1 cellular context compared by ENCODE assay signal in the genomic region with DNA sequence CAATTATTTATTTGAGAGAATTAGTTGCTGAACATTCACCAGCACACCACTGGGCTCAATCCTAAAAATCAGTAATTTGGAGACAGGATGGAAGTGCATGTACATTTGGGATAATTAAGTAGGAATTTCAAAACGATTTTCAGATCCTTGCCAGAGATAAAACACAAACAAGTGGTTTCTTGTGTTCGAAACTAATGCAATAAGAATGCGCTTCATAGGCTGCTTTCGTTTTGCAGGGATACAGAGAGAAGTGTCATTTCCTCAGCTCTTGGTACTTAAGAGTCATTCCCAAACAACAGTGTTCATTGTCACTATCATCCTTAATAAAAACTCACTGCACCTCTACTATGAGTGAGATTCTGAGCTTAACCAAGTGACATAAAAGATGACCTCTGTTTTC.
TF ChIP-seq lines count a peak whose summit lies in the region.

No MANE protein-coding gene starts in this region.

TF ChIP-seq in IMR-90, 13 proteins besides CTCF, POLR2A, EP300 and RAD21:
- TF ChIP-seq FOS (IDR thresholded peaks at IDR 0.05; ENCODE audit: low read depth, low read length), result no peak
- TF ChIP-seq MAFK (IDR thresholded peaks at IDR 0.05; ENCODE audit: low read depth, low read length), result peak; percentile 86
